ENCODE assay signal across 13 cellular contexts in the genomic region with DNA sequence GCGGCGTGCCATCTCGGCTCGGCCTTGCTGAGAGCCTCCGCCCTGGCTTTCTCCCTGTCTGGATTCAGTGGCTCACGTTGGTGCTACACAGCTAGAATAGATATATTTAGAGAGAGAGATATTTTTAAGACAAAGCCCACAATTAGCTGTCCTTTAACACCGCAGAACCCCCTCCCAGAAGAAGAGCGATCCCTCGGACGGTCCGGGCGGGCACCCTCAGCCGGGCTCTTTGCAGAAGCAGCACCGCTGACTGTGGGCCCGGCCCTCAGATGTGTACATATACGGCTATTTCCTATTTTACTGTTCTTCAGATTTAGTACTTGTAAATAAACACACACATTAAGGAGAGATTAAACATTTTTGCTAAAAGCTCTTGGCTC. TPM values are rescaled to one million over a fixed set of nuclear protein-coding genes. Genes with fewer than 3 reads are reported as not detected.
DNase-seq lines count a peak whose midpoint lies in the region; ATAC-seq and TF ChIP-seq lines count a peak whose summit lies in the region.
"Had no signal": no experiment of that assay in that cellular context is flagged by ENCODE, and none has a peak within 500 bp of the region (broad histone marks: within the 10 kb centered on the region; RNA-seq: fewer than 3 reads in every experiment).

No MANE protein-coding gene starts in this region.

- H3K27ac Mint-ChIP-seq in H9: peak overlapping the region in 2 of 3 experiments; percentile 30 to 86; a peak in 4 of 7 replicates
- H3K27ac Mint-ChIP-seq: B cell; CD8-positive, alpha-beta T cell had no signal

- no peak overlapping the region for H3K56ac ChIP-seq in H9 (ENCODE audit: insufficient read length, low read depth, low read length)

- intact Hi-C loops in spleen (cut with DNase I; ENCODE audit: low total_unique reads): no loop called here
- intact Hi-C loops in upper lobe of right lung (cut with DNase I): no loop called here

- H2BK5ac ChIP-seq in H9 (ENCODE audit: insufficient read length, low read length): no peak overlapping the region

- H3K27me3 Mint-ChIP-seq in H9 (ENCODE audit: low read depth): no peaks in the 10 kb centered on the region; the same call in none of the 2 replicates
- H3K27me3 Mint-ChIP-seq: B cell had no signal

- WGBS in H9 (ENCODE audit: extremely low coverage, insufficient read length, low lambda C conversion rate): no CpG with 5 or more reads among the region's 16 CpGs
- 90 to 96% (median 95%) methylated on average over 14 to 16 of the region's 16 CpGs for WGBS in spleen, 5 donors

- no peak overlapping the region for H2BK15ac ChIP-seq in H9 (ENCODE audit: low read depth, low read length)

- H3K4me2 ChIP-seq in H9 (ENCODE audit: insufficient read depth, insufficient read length, low read length): no peak overlapping the region

- H3K9me3 Mint-ChIP-seq in H9: no peaks in the 10 kb centered on the region
- H3K9me3 Mint-ChIP-seq: CD8-positive, alpha-beta T cell had no signal

- H2BK12ac ChIP-seq in H9 (ENCODE audit: insufficient read length, low read depth, low read length): no peak overlapping the region

- H3K4me3 ChIP-seq in WERI-Rb-1 (ENCODE audit: low read depth, low read length) (no peak overlapping the region), spleen (no peak overlapping the region), upper lobe of right lung (no peak overlapping the region)
- H3K4me3 ChIP-seq: SJCRH30 had no signal

- H2BK120ac ChIP-seq in H9 (ENCODE audit: low read depth, low read length, poor library complexity, severe bottlenecking): no peak overlapping the region

- H3K27me3 ChIP-seq in H9 (ENCODE audit: insufficient read depth, low read length) (no peaks in the 10 kb centered on the region), WERI-Rb-1 (ENCODE audit: insufficient read depth, low read depth, severe bottlenecking) (no peaks in the 10 kb centered on the region), spleen (replicated peaks in 1 of 7) (no peaks in the 10 kb centered on the region), upper lobe of right lung (no peaks in the 10 kb centered on the region)
- H3K27me3 ChIP-seq: SJCRH30 had no signal

- H4K20me1 ChIP-seq in H9 (ENCODE audit: control insufficient read depth, insufficient read depth, insufficient read length): no peaks in the 10 kb centered on the region

- H3K36me3 ChIP-seq in WERI-Rb-1 (peaks cover 25% of the 10 kb centered on the region), spleen (peaks cover 4 to 29% (median 22%) of the 10 kb centered on the region in 6 donors), upper lobe of right lung (peaks cover 18% of the 10 kb centered on the region)

- H3K4me3 Mint-ChIP-seq in H9: no peak overlapping the region
- H3K4me3 Mint-ChIP-seq: B cell; CD8-positive, alpha-beta T cell had no signal

- no peaks in the 10 kb centered on the region for H3K79me2 ChIP-seq in H9 (ENCODE audit: insufficient read depth, low read length)

- no peak overlapping the region for H2AFZ ChIP-seq in H9 (ENCODE audit: low read length)

- H2BK20ac ChIP-seq in H9 (ENCODE audit: low read depth, low read length, poor library complexity, severe bottlenecking): no peak overlapping the region

- H2AK5ac ChIP-seq in H9 (ENCODE audit: insufficient read length, low read length): no peak overlapping the region

- ATAC-seq in upper lobe of right lung: no peak
- ATAC-seq in HG03354 (IDR thresholded peaks at IDR 0.05; ENCODE audit: poor library complexity, severe bottlenecking, unreplicated experiment): no peak
- ATAC-seq: CD8-positive, alpha-beta T cell had no signal

- no peak for TF ChIP-seq POLR2A in spleen (IDR thresholded peaks at IDR 0.05)

- TF ChIP-seq CTCF in H9 (conservative IDR thresholded peaks at IDR 0.05) (no peak), WERI-Rb-1 (IDR thresholded peaks at IDR 0.05; ENCODE audit: low read depth, low read length) (no peak), spleen (IDR thresholded peaks at IDR 0.05 in 8 of 11, conservative IDR thresholded peaks at IDR 0.05 in 3 of 11) (no peak), upper lobe of right lung (IDR thresholded peaks at IDR 0.05) (no peak)

- H3K23me2 ChIP-seq in H9 (ENCODE audit: insufficient read length, low read depth, low read length, poor library complexity, severe bottlenecking): no peaks in the 10 kb centered on the region

- no peak overlapping the region for H3K23ac ChIP-seq in H9 (ENCODE audit: insufficient read length, low read depth, low read length)

- H3K79me1 ChIP-seq in H9 (ENCODE audit: insufficient read depth, low read depth, low read length, poor library complexity, severe bottlenecking): no peaks in the 10 kb centered on the region

- H3T11ph ChIP-seq in H9 (ENCODE audit: low read length): no peak overlapping the region

- H3K36me3 Mint-ChIP-seq in H9 (ENCODE audit: insufficient read depth in 1 of 3, low read depth in 3 of 3): peaks cover 3 to 23% (median 12%) of the 10 kb centered on the region in 3 experiments

- no peak overlapping the region for H3K27ac ChIP-seq in H9 (ENCODE audit: insufficient read length, low read depth, low read length)
- H3K27ac ChIP-seq in WERI-Rb-1: peak overlapping the region; percentile 40; the same call in 1 of the 2 replicates
- no peak overlapping the region for H3K27ac ChIP-seq in spleen
- H3K27ac ChIP-seq in upper lobe of right lung: no peak overlapping the region
- H3K27ac ChIP-seq: SJCRH30 had no signal

- H3K9me3 ChIP-seq in H9 (ENCODE audit: control insufficient read depth, low read depth, low read length): no peaks in the 10 kb centered on the region
- H3K9me3 ChIP-seq in WERI-Rb-1 (ENCODE audit: severe bottlenecking): no peaks in the 10 kb centered on the region
- no peaks in the 10 kb centered on the region for H3K9me3 ChIP-seq in spleen
- H3K9me3 ChIP-seq in upper lobe of right lung: no peaks in the 10 kb centered on the region
- H3K9me3 ChIP-seq: SJCRH30 had no signal

- H3K4ac ChIP-seq in H9 (ENCODE audit: low read depth, low read length): no peak overlapping the region

- H3K18ac ChIP-seq in H9 (ENCODE audit: insufficient read length, low read depth, low read length): no peak overlapping the region

- no peak overlapping the region for H3K9ac ChIP-seq in H9 (ENCODE audit: extremely low read depth, insufficient read length, low read length)

- H4K91ac ChIP-seq in H9 (ENCODE audit: insufficient read length, low read depth, low read length): no peak overlapping the region

- H3K4me1 ChIP-seq in H9 (ENCODE audit: insufficient read depth, low read length) (no peaks in the 10 kb centered on the region), spleen (peaks cover 0 to 21% (median 4%) of the 10 kb centered on the region in 6 donors), upper lobe of right lung (no peaks in the 10 kb centered on the region)
- H3K4me1 ChIP-seq: SJCRH30 had no signal

- peaks cover 4 to 7% of the 10 kb centered on the region in 2 experiments; a peak in 3 of 4 replicates for H3K4me1 Mint-ChIP-seq in H9
- H3K4me1 Mint-ChIP-seq: B cell had no signal

- DNase-seq in H9: no peak
- no peak for DNase-seq in WERI-Rb-1
- DNase-seq in inferior parietal cortex (ENCODE audit: extremely low spot score): peak; percentile 5
- peak; percentile 47 for DNase-seq in spleen
- DNase-seq in upper lobe of right lung: no peak
- DNase-seq in EL: no peak
- DNase-seq: CD8-positive, alpha-beta T cell; Karpas-422; MM.1S; NCI-H1105; SJCRH30 had no signal

- no peak overlapping the region for H4K8ac ChIP-seq in H9 (replicated peaks; ENCODE audit: insufficient read length, low read depth, low read length)

- no peak overlapping the region for H4K5ac ChIP-seq in H9 (ENCODE audit: insufficient read length, low read depth, low read length)

- H3K14ac ChIP-seq in H9 (ENCODE audit: insufficient read depth, low read length): no peak overlapping the region

RNA-seq across cellular contexts. Expression of a gene that starts 54.1 kb away (rescaled TPM):
- total RNA-seq in H9 (2021) (39.6 and 42.1 TPM in 2 replicates), spleen (10 to 100 TPM; 27.8 to 47.6 (median 41.4) TPM), upper lobe of right lung (53.5 TPM)
- polyA plus RNA-seq in spleen: 10 to 100 TPM in 1 of 3 donors, 1 to 10 TPM in 2; 3.7 to 11.9 (median 3.8) TPM

Comparison
In these comparisons a context has a peak if more than half of its experiments do, and no peak if none do; other contexts are left out.
1. DNase-seq: peak in inferior parietal cortex (single experiment) and spleen (single experiment); none in H9 (single experiment), WERI-Rb-1 (single experiment), upper lobe of right lung (single experiment) and EL (single experiment).